In the genomic region with DNA sequence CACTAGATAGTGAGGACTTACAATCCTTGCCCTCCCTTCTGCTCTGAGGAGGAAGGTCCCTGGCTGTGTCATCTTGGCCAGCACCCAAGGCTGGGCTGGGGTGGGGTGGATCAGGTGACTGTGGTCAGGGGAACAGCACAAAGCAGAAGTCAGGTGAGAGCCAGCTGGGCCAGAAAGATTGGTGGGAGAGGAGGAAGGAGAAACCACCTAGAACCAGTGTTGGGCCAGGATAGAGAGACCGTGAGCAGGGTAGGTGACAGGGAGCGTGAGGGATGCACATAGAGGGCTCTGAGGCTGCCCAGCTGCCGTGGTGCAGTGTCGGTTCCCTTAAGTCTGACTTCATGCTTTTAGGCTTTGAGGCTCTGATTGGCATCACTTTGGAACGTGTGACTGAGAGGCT, we compare ENCODE assay signal across 9 cellular contexts. TPM values are rescaled to one million over a fixed set of nuclear protein-coding genes. Genes with fewer than 3 reads are reported as not detected.
DNase-seq lines count a peak whose midpoint lies in the region; ATAC-seq, FAIRE-seq and TF ChIP-seq lines count a peak whose summit lies in the region.
"Had no signal": no experiment of that assay in that cellular context is flagged by ENCODE, and none has a peak within 500 bp of the region (broad histone marks: within the 10 kb centered on the region; RNA-seq: fewer than 3 reads in every experiment).

No MANE protein-coding gene starts in this region.

- H3K36me3 Mint-ChIP-seq in central memory CD8-positive, alpha-beta T cell (ENCODE audit: insufficient read depth) = peaks cover 2% of the 10 kb centered on the region
- no peaks in the 10 kb centered on the region for H3K36me3 Mint-ChIP-seq in stimulated activated effector memory CD8-positive, alpha-beta T cell treated with anti-CD3 and anti-CD28 coated beads, Interleukin-12 subunit alpha, Interleukin-12 subunit beta, amount 100 ng/mL, for 72 hours
- H3K36me3 Mint-ChIP-seq in progenitor cell of endocrine pancreas (ENCODE audit: insufficient read depth) = no peaks in the 10 kb centered on the region

- TF ChIP-seq CTCF in progenitor cell of endocrine pancreas (IDR thresholded peaks at IDR 0.05; ENCODE audit: unreplicated experiment) = no peak
- TF ChIP-seq CTCF in lower leg skin (IDR thresholded peaks at IDR 0.05) = no peak

- 61 to 65% methylated on average over 5 of the region's 5 CpGs for WGBS in lower leg skin, 2 donors

- DNase-seq in ELR (ENCODE audit: low read depth) = peak; percentile 32
- peak; percentile 59 for DNase-seq in NAMALWA (ENCODE audit: low spot score)
- no peak for DNase-seq in central memory CD8-positive, alpha-beta T cell (ENCODE audit: low spot score in 2 of 2)
- no peak for DNase-seq in stimulated activated effector memory CD8-positive, alpha-beta T cell treated with anti-CD3 and anti-CD28 coated beads, Interleukin-12 subunit alpha, Interleukin-12 subunit beta, amount 100 ng/mL, for 72 hours (ENCODE audit: low spot score in 2 of 2)
- DNase-seq in progenitor cell of endocrine pancreas (ENCODE audit: low spot score, unreplicated experiment) = no peak
- DNase-seq in lower leg skin (ENCODE audit: low spot score in 2 of 2) = no peak
- DNase-seq in frontal cortex (ENCODE audit: low spot score in 2 of 2) = no peak

- no peak overlapping the region for H3K4me3 Mint-ChIP-seq in central memory CD8-positive, alpha-beta T cell
- no peak overlapping the region for H3K4me3 Mint-ChIP-seq in stimulated activated effector memory CD8-positive, alpha-beta T cell treated with anti-CD3 and anti-CD28 coated beads, Interleukin-12 subunit alpha, Interleukin-12 subunit beta, amount 100 ng/mL, for 72 hours
- no peak overlapping the region for H3K4me3 Mint-ChIP-seq in progenitor cell of endocrine pancreas (ENCODE audit: low read depth)

- H3K4me1 Mint-ChIP-seq in central memory CD8-positive, alpha-beta T cell = peaks cover 8% of the 10 kb centered on the region
- peaks cover 22% of the 10 kb centered on the region for H3K4me1 Mint-ChIP-seq in stimulated activated effector memory CD8-positive, alpha-beta T cell treated with anti-CD3 and anti-CD28 coated beads, Interleukin-12 subunit alpha, Interleukin-12 subunit beta, amount 100 ng/mL, for 72 hours
- no peaks in the 10 kb centered on the region for H3K4me1 Mint-ChIP-seq in progenitor cell of endocrine pancreas (ENCODE audit: low read depth)

- no peaks in the 10 kb centered on the region for H3K27me3 Mint-ChIP-seq in central memory CD8-positive, alpha-beta T cell
- no peaks in the 10 kb centered on the region for H3K27me3 Mint-ChIP-seq in progenitor cell of endocrine pancreas

- FAIRE-seq in frontal cortex (lab: Jason Lieb, UNC) = no peak

- TF ChIP-seq POLR2A in lower leg skin (IDR thresholded peaks at IDR 0.05) = no peak

- H3K9me3 Mint-ChIP-seq in central memory CD8-positive, alpha-beta T cell = no peaks in the 10 kb centered on the region
- no peaks in the 10 kb centered on the region for H3K9me3 Mint-ChIP-seq in stimulated activated effector memory CD8-positive, alpha-beta T cell treated with anti-CD3 and anti-CD28 coated beads, Interleukin-12 subunit alpha, Interleukin-12 subunit beta, amount 100 ng/mL, for 72 hours
- no peaks in the 10 kb centered on the region for H3K9me3 Mint-ChIP-seq in progenitor cell of endocrine pancreas (ENCODE audit: low read depth)

- intact Hi-C loops in lower leg skin (cut with DNase I; ENCODE audit: low total_unique reads) = no loop called here

- ATAC-seq in GM21576 (IDR thresholded peaks at IDR 0.05; ENCODE audit: unreplicated experiment) = peak; percentile 68
- peak; percentile 28 for ATAC-seq in central memory CD8-positive, alpha-beta T cell (replicated peaks; ENCODE audit: extremely low read depth, poor library complexity, severe bottlenecking)
- peak; percentile 37 for ATAC-seq in stimulated activated effector memory CD8-positive, alpha-beta T cell treated with anti-CD3 and anti-CD28 coated beads, Interleukin-12 subunit alpha, Interleukin-12 subunit beta, amount 100 ng/mL, for 72 hours

- H3K4me3 ChIP-seq in lower leg skin (ENCODE audit: low read depth, poor library complexity, severe bottlenecking) = no peak overlapping the region

- H3K27ac Mint-ChIP-seq in central memory CD8-positive, alpha-beta T cell (ENCODE audit: low read depth) = no peak overlapping the region
- peak overlapping the region; percentile 43 for H3K27ac Mint-ChIP-seq in stimulated activated effector memory CD8-positive, alpha-beta T cell treated with anti-CD3 and anti-CD28 coated beads, Interleukin-12 subunit alpha, Interleukin-12 subunit beta, amount 100 ng/mL, for 72 hours
- no peak overlapping the region for H3K27ac Mint-ChIP-seq in progenitor cell of endocrine pancreas

RNA-seq across cellular contexts. Expression of gene NCF2, which starts 22.7 kb away (rescaled TPM):
- total RNA-seq in progenitor cell of endocrine pancreas = 0.67 and 1.7 TPM in 2 replicates
- 10 to 100 TPM; 26.6 to 58.2 (median 33.4) TPM for total RNA-seq in lower leg skin
- 4.9 TPM for total RNA-seq in frontal cortex
- total RNA-seq: endothelial cell of umbilical vein had no signal

Comparison
In these comparisons a context has a peak if more than half of its experiments do, and no peak if none do; other contexts are left out.
1. DNase-seq: peak in ELR (single experiment) and NAMALWA (single experiment); none in central memory CD8-positive, alpha-beta T cell (0 of 2), stimulated activated effector memory CD8-positive, alpha-beta T cell treated with anti-CD3 and anti-CD28 coated beads, Interleukin-12 subunit alpha, Interleukin-12 subunit beta, amount 100 ng/mL, for 72 hours (0 of 2), progenitor cell of endocrine pancreas (single experiment), lower leg skin (0 of 2) and frontal cortex (0 of 2).
2. Peak in every context shown above with its lines, with median percentiles within 50 percentile points of each other: ATAC-seq.